Comparison of ENCODE assay signal across 8 cellular contexts in the genomic region with DNA sequence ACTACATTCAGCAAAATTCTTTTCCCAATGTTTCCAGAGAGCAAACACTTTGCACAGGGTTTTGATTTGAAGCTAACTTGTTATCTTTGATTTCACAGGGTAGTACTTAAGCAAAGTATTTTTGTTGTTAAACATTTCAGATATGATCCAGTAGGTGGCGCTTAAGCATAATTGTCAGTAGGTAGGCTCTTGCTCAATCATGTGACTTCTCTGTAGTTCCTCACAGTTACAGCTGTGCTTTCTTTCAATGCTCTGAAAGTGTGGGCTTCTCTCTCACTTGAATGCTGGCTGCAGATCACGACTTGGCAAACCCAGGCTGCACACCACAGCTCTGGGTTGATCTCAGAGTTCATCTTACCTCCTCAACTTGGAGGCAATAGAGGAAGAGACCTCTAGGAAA.
DNase-seq lines count a peak whose midpoint lies in the region; ATAC-seq and TF ChIP-seq lines count a peak whose summit lies in the region.

No MANE protein-coding gene starts in this region.

- H3K36me3 ChIP-seq in upper lobe of right lung = no peaks in the 10 kb centered on the region

- DNase-seq in NOMO-1 (lab: John Stamatoyannopoulos, UW; ENCODE audit: unreplicated experiment in 2 of 2) (peak; percentile 0 to 76), fibroblast of gingiva (ENCODE audit: low read depth) (peak; percentile 0), upper lobe of right lung (no peak), NCI-H2227 treated with DMSO at 0.1 percent for 48 hours (lab: John Stamatoyannopoulos, UW) (no peak), T1000 (lab: John Stamatoyannopoulos, UW) (no peak)

- intact Hi-C loops in upper lobe of right lung (cut with DNase I) = no loop called here

- H3K27me3 ChIP-seq in upper lobe of right lung = no peaks in the 10 kb centered on the region

- peak; percentile 60 for ATAC-seq in GM18499 (IDR thresholded peaks at IDR 0.05; ENCODE audit: insufficient read depth, unreplicated experiment)
- peak; percentile 85 for ATAC-seq in HG02571 (IDR thresholded peaks at IDR 0.05; ENCODE audit: unreplicated experiment)
- peak; percentile 61 for ATAC-seq in upper lobe of right lung
- no peak for ATAC-seq in HG02973 (IDR thresholded peaks at IDR 0.05; ENCODE audit: unreplicated experiment)

- TF ChIP-seq CTCF in upper lobe of right lung (IDR thresholded peaks at IDR 0.05) = peak; percentile 26

- H3K27ac ChIP-seq in upper lobe of right lung = no peak overlapping the region

- H3K4me3 ChIP-seq in upper lobe of right lung = no peak overlapping the region

- H3K9me3 ChIP-seq in upper lobe of right lung = no peaks in the 10 kb centered on the region

- H3K4me1 ChIP-seq in upper lobe of right lung = no peaks in the 10 kb centered on the region

Comparison
In these comparisons a context has a peak if more than half of its experiments do, and no peak if none do; other contexts are left out.
1. DNase-seq: peak in NOMO-1 (2 of 2) and fibroblast of gingiva (single experiment); none in upper lobe of right lung (single experiment), NCI-H2227 treated with DMSO at 0.1 percent for 48 hours (single experiment) and T1000 (single experiment).